ENCODE assay signal across 8 cellular contexts in the genomic region with DNA sequence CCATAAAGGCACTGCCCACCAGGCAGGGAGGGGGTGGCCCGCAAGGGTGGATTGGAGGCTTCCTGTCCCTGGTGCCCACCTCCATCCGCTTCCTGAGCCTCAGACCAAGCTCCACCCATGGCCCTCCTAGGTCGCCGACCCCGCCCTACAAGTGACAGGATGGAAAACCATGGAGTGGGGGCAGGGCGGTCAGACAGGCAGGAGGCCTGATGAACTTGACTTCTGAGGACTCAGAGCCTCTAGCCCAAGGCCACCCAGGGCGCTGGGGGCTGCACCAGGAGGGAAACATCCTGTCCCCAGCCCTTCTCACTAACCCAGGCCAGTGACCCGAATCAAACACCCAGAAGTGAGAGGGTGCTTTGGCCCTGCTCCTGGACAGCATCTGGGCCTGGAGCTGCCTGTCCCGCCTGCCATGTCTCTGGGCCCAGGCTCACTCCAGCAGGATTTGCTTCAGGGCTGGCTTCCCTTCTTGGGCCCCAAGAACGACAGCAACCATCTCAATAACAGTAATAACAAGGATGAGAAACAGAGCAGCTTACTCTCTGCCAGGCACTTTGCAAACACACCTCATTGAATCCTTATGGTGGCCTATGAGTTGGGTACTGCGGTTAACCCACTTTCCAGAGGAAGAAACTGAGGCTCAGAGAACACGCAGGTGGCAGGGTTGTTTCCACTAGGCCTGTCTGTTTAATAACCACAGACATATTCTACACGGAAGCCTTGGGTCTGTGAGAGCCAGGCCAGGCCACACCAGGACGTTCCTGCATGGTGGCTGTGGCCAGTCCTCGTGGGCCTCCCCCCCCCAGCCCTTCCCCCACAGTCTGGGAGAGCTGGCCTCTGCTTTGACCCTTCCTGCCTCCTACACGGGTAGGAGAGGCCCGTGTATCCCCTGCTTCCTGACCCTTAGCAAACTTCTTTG. TPM values are rescaled to one million over a fixed set of nuclear protein-coding genes. Genes with fewer than 3 reads are reported as not detected.
DNase-seq lines count a peak whose midpoint lies in the region; ATAC-seq and TF ChIP-seq lines count a peak whose summit lies in the region.

No MANE protein-coding gene starts in this region.

- H3K4me3 Mint-ChIP-seq in activated naive CD4-positive, alpha-beta T cell treated with anti-CD3 and anti-CD28 coated beads for 36 hours = peak overlapping the region; percentile 88

- H4K20me1 ChIP-seq in OCI-LY3 (ENCODE audit: insufficient read depth, low read length) = peaks cover 14% of the 10 kb centered on the region; the same call in 1 of the 2 replicates

- H3K27me3 ChIP-seq in OCI-LY3 (ENCODE audit: low read depth, low read length) (no peaks in the 10 kb centered on the region), layer of hippocampus (ENCODE audit: control insufficient read depth, insufficient read depth, low read length) (no peaks in the 10 kb centered on the region)

- ATAC-seq in GM18511 (IDR thresholded peaks at IDR 0.05; ENCODE audit: unreplicated experiment) = peak; percentile 38
- ATAC-seq in HG03025 (IDR thresholded peaks at IDR 0.05; ENCODE audit: low FRiP score, unreplicated experiment) = no peak
- no peak for ATAC-seq in GM21619 (IDR thresholded peaks at IDR 0.05; ENCODE audit: unreplicated experiment)
- ATAC-seq in HG03442 (IDR thresholded peaks at IDR 0.05; ENCODE audit: unreplicated experiment) = no peak

- peaks cover 21% of the 10 kb centered on the region for H3K36me3 ChIP-seq in OCI-LY3 (replicated peaks; ENCODE audit: low read depth, low read length)

- no peak overlapping the region for H3K4me3 ChIP-seq in OCI-LY3 (ENCODE audit: low read length)

- no peaks in the 10 kb centered on the region for H3K27me3 Mint-ChIP-seq in activated naive CD4-positive, alpha-beta T cell treated with anti-CD3 and anti-CD28 coated beads for 36 hours (ENCODE audit: low read depth)

- peaks cover 5% of the 10 kb centered on the region for H3K36me3 Mint-ChIP-seq in activated naive CD4-positive, alpha-beta T cell treated with anti-CD3 and anti-CD28 coated beads for 36 hours (ENCODE audit: low read depth)

- H3K4me2 ChIP-seq in OCI-LY3 (ENCODE audit: low read length) = peak overlapping the region; percentile 14; the same call in 1 of the 2 replicates

- peaks cover 76% of the 10 kb centered on the region for H3K4me1 ChIP-seq in OCI-LY3 (ENCODE audit: low read length)

- intact Hi-C loops in activated naive CD4-positive, alpha-beta T cell treated with anti-CD3 and anti-CD28 coated beads for 36 hours (cut with micrococcal nuclease) = loop anchor here (2.0 kb wide), 1 partner anchor 13 kb away; a partner anchor contains a TSS

- peak overlapping the region; percentile 98 for H3K27ac Mint-ChIP-seq in activated naive CD4-positive, alpha-beta T cell treated with anti-CD3 and anti-CD28 coated beads for 36 hours

- CTCF ChIA-PET in activated naive CD4-positive, alpha-beta T cell treated with anti-CD3 and anti-CD28 coated beads for 36 hours (lab: Charles Lee) = interaction anchor here (1.1 to 1.9 kb wide), 4 partner anchors 12 to 169 kb away, joined by 3 to 10 read pairs (median 5); a partner anchor contains a TSS

- peaks cover 17% of the 10 kb centered on the region for H3K79me2 ChIP-seq in OCI-LY3 (ENCODE audit: low read length)

- H3K9ac ChIP-seq in OCI-LY3 (ENCODE audit: low read length) = no peak overlapping the region

- peak; percentile 96 for DNase-seq in activated naive CD4-positive, alpha-beta T cell treated with anti-CD3 and anti-CD28 coated beads for 36 hours
- peak in 2 of 3 experiments; percentile 42 to 43 for DNase-seq in stimulated activated CD4-positive, alpha-beta T cell treated with anti-CD3 and anti-CD28 coated beads, TNF-alpha, amount 100 ng/mL, for 4 hours (ENCODE audit: low read depth in 3 of 3)

- no peak overlapping the region for H2AFZ ChIP-seq in OCI-LY3 (ENCODE audit: low read depth, low read length)

- H3K9me3 ChIP-seq in OCI-LY3 (ENCODE audit: insufficient read depth, low read length) = no peaks in the 10 kb centered on the region

- no peaks in the 10 kb centered on the region for H3K9me3 Mint-ChIP-seq in activated naive CD4-positive, alpha-beta T cell treated with anti-CD3 and anti-CD28 coated beads for 36 hours

- peaks cover 55% of the 10 kb centered on the region for H3K4me1 Mint-ChIP-seq in activated naive CD4-positive, alpha-beta T cell treated with anti-CD3 and anti-CD28 coated beads for 36 hours (ENCODE audit: low read depth)

- H3K27ac ChIP-seq in OCI-LY3 (ENCODE audit: low read length) (peak overlapping the region; percentile 60), layer of hippocampus (ENCODE audit: low read depth, low read length) (peak overlapping the region; percentile 90)

- no peak for TF ChIP-seq CTCF in OCI-LY3 (IDR thresholded peaks at IDR 0.05; ENCODE audit: low read depth, low read length)

RNA-seq across cellular contexts. Expression of a gene that starts 4.4 kb away (rescaled TPM):
- total RNA-seq in activated naive CD4-positive, alpha-beta T cell treated with anti-CD3 and anti-CD28 coated beads for 36 hours = 10 to 100 TPM; 28.7 to 29.1 TPM

RNA-seq across cellular contexts. Expression of a gene that starts 13.0 kb away (rescaled TPM):
- 10 to 100 TPM; 22.3 to 24.6 TPM for total RNA-seq in activated naive CD4-positive, alpha-beta T cell treated with anti-CD3 and anti-CD28 coated beads for 36 hours

RNA-seq across cellular contexts. Expression of a gene that starts 26.3 kb away (rescaled TPM):
- total RNA-seq in activated naive CD4-positive, alpha-beta T cell treated with anti-CD3 and anti-CD28 coated beads for 36 hours = 10 to 100 TPM; 11.8 to 11.9 TPM

RNA-seq across cellular contexts. Expression of a gene that starts 26.8 kb away (rescaled TPM):
- 1 to 10 TPM; 1.1 to 1.8 TPM for total RNA-seq in activated naive CD4-positive, alpha-beta T cell treated with anti-CD3 and anti-CD28 coated beads for 36 hours

RNA-seq across cellular contexts. Expression of a gene that starts 33.8 kb away (rescaled TPM):
- 10 to 100 TPM; 41.6 to 43.4 TPM for total RNA-seq in activated naive CD4-positive, alpha-beta T cell treated with anti-CD3 and anti-CD28 coated beads for 36 hours
